ENCODE assay signal across 8 cellular contexts in the genomic region with DNA sequence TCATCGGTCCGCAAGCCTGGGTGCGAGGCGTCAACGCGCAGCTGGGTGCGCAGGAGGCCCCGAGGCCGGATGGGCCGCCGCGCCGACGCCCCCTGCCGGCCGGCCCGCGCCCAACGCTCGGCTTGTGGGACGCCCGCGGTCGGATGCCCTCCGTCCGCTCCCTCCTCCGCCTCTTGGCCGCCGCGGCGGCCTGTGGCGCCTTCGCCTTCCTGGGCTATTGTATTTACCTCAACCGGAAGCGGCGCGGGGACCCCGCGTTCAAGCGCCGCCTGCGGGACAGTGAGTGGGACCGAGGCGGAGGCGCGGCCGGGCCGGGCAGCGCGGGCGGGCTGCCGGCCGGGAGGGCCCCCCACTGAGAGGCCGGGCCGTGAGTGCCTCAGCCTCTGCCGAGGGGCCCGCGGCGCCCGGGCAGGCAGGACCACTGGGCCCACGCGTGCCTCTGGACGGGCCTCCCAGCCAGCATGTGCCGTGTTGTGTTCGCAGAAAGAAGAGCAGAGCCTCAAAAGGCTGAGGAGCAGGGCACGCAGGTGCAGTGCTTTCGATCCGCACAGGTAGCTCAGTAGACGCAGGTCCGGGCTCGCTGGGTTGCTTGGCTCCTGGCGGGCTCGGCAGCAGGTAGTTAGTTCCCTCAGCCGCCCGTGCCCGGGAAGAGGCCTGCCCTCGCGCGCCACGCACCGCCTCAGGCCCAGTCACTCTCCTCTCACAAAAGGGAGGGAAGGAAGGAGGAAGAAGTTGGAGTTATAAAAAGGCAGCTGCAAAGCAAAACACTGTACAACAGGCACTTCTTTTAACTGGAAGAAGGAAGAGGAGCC. TPM values are rescaled to one million over a fixed set of nuclear protein-coding genes. Genes with fewer than 3 reads are reported as not detected.
DNase-seq lines count a peak whose midpoint lies in the region; ATAC-seq and TF ChIP-seq lines count a peak whose summit lies in the region.

A gene (plus strand): TSS at position 116 of the 812 bp plus-strand sequence. CDS start 28 bp downstream, at position 144.

- peaks cover 4 to 17% (median 4%) of the 10 kb centered on the region in 3 donors for H3K4me1 ChIP-seq in esophagus squamous epithelium

- H3K4me3 Mint-ChIP-seq in naive B cell: peak within 1 kb of the TSS; percentile 81 to 93 (median 89)
- H3K4me3 Mint-ChIP-seq in stimulated activated memory B cell treated with anti-CD40 and anti-IgM and Interleukin-4, amounts not matched to agents 10 μg/mL and 1 μg/mL and 100 μg/mL, for 72 hours: peak within 1 kb of the TSS; percentile 76

- ATAC-seq in GM19043 (IDR thresholded peaks at IDR 0.05; ENCODE audit: low read depth, unreplicated experiment) (peak; percentile 86), HG03342 (IDR thresholded peaks at IDR 0.05; ENCODE audit: unreplicated experiment) (peak; percentile 90), naive B cell (ENCODE audit: low read depth in 2 of 2) (peak; percentile 89 to 90)
- peak; percentile 96 for ATAC-seq in stimulated activated memory B cell treated with anti-CD40 and anti-IgM and Interleukin-4, amounts not matched to agents 10 μg/mL and 1 μg/mL and 100 μg/mL, for 72 hours

- intact Hi-C loops in esophagus squamous epithelium (cut with DNase I): no loop called here

- H3K27me3 Mint-ChIP-seq in naive B cell: no peaks in the 10 kb centered on the region
- H3K27me3 Mint-ChIP-seq in stimulated activated memory B cell treated with anti-CD40 and anti-IgM and Interleukin-4, amounts not matched to agents 10 μg/mL and 1 μg/mL and 100 μg/mL, for 72 hours: no peaks in the 10 kb centered on the region

- no peaks in the 10 kb centered on the region for H3K36me3 ChIP-seq in esophagus squamous epithelium

- TF ChIP-seq CTCF in esophagus squamous epithelium (IDR thresholded peaks at IDR 0.05): peak; percentile 69 to 96 (median 89)

- peak in 11 of 14 donors; percentile 22 to 71 (median 46) for DNase-seq in C1 segment of cervical spinal cord (lab: John Stamatoyannopoulos, UW)
- DNase-seq in NOMO-1 (lab: John Stamatoyannopoulos, UW; ENCODE audit: unreplicated experiment in 2 of 2): peak; percentile 66 to 78
- DNase-seq in activated T-cell treated with anti-CD3 and anti-CD28 coated beads, Interleukin-2, amount 50 U/mL, for 48 hours: peak; percentile 83 to 87
- peak; percentile 9 for DNase-seq in esophagus squamous epithelium (lab: John Stamatoyannopoulos, UW)
- peak; percentile 78 for DNase-seq in naive B cell

- WGBS in esophagus squamous epithelium, 2 donors: 0 to 3% methylated on average over 7 to 14 of the region's 81 CpGs

- H3K27ac ChIP-seq in esophagus squamous epithelium: peak within 1 kb of the TSS; percentile 77 to 91 (median 88)

- no peak for TF ChIP-seq POLR2A in esophagus squamous epithelium (IDR thresholded peaks at IDR 0.05)

- H3K4me3 ChIP-seq in esophagus squamous epithelium: peak within 1 kb of the TSS; percentile 53 to 84 (median 76)

- H3K27me3 ChIP-seq in esophagus squamous epithelium: no peaks in the 10 kb centered on the region

- H3K9me3 Mint-ChIP-seq in naive B cell: no peaks in the 10 kb centered on the region
- H3K9me3 Mint-ChIP-seq in stimulated activated memory B cell treated with anti-CD40 and anti-IgM and Interleukin-4, amounts not matched to agents 10 μg/mL and 1 μg/mL and 100 μg/mL, for 72 hours: no peaks in the 10 kb centered on the region

- H3K9me3 ChIP-seq in esophagus squamous epithelium: no peaks in the 10 kb centered on the region

- peaks cover 9 to 16% (median 15%) of the 10 kb centered on the region in 3 donors for H3K4me1 Mint-ChIP-seq in naive B cell
- peaks cover 13% of the 10 kb centered on the region for H3K4me1 Mint-ChIP-seq in stimulated activated memory B cell treated with anti-CD40 and anti-IgM and Interleukin-4, amounts not matched to agents 10 μg/mL and 1 μg/mL and 100 μg/mL, for 72 hours

- H3K36me3 Mint-ChIP-seq in naive B cell: no peaks in the 10 kb centered on the region
- H3K36me3 Mint-ChIP-seq in stimulated activated memory B cell treated with anti-CD40 and anti-IgM and Interleukin-4, amounts not matched to agents 10 μg/mL and 1 μg/mL and 100 μg/mL, for 72 hours: peaks cover 8% of the 10 kb centered on the region

- H3K27ac Mint-ChIP-seq in naive B cell: peak within 1 kb of the TSS; percentile 19 to 93 (median 80)
- peak within 1 kb of the TSS; percentile 85 for H3K27ac Mint-ChIP-seq in stimulated activated memory B cell treated with anti-CD40 and anti-IgM and Interleukin-4, amounts not matched to agents 10 μg/mL and 1 μg/mL and 100 μg/mL, for 72 hours

RNA-seq across cellular contexts. Expression of the gene that starts here (rescaled TPM):
- not detected for total RNA-seq in esophagus squamous epithelium
- polyA plus RNA-seq in naive B cell (ENCODE audit: low read depth in 6 of 6): not detected

Comparison
In these comparisons a context has a peak if more than half of its experiments do, and no peak if none do; other contexts are left out.
1. Peak in every context shown above with its lines: DNase-seq, ATAC-seq, H3K4me3 ChIP-seq and H3K27ac ChIP-seq.
2. Peak in DNase-seq, H3K4me3 ChIP-seq and H3K27ac ChIP-seq in esophagus squamous epithelium; RNA of the gene not detected or under 1 TPM.
3. Peak in DNase-seq and ATAC-seq in naive B cell; RNA of the gene not detected or under 1 TPM.
4. DNase-seq: peak in every context shown above with its lines; median percentile 85 in activated T-cell treated with anti-CD3 and anti-CD28 coated beads, Interleukin-2, amount 50 U/mL, for 48 hours; 78 in naive B cell; 72 in NOMO-1; 46 in C1 segment of cervical spinal cord; 9 in esophagus squamous epithelium.